15 cellular contexts compared by ENCODE assay signal in the genomic region with DNA sequence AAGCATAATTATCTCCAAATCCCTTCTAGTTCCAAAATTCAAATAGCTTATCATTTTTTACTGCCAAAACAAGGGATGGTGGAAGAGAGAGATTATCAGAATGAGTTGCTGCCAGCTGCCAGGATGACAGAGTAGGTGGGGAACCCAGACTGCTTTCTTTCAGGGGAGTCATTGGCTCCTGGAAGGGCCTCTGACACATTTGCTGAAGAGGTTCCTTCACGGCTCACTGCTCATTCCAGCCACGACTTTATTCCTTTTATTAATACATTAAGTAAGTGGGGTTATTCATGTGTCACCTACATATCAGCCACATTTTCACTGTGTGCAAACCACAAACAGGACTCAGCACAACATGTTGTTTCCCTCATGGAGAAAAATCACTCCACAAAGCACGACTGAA. TPM values are rescaled to one million over a fixed set of nuclear protein-coding genes. Genes with fewer than 3 reads are reported as not detected.
DNase-seq lines count a peak whose midpoint lies in the region; ATAC-seq and TF ChIP-seq lines count a peak whose summit lies in the region.
"Had no signal": no experiment of that assay in that cellular context is flagged by ENCODE, and none has a peak within 500 bp of the region (broad histone marks: within the 10 kb centered on the region; RNA-seq: fewer than 3 reads in every experiment).

No MANE protein-coding gene starts in this region.

- ATAC-seq in GM19452 (IDR thresholded peaks at IDR 0.05; ENCODE audit: unreplicated experiment), result peak; percentile 56
- ATAC-seq in HG03342 (IDR thresholded peaks at IDR 0.05; ENCODE audit: unreplicated experiment), result peak; percentile 76
- ATAC-seq in central memory CD8-positive, alpha-beta T cell (replicated peaks; ENCODE audit: extremely low read depth, poor library complexity, severe bottlenecking), result no peak
- ATAC-seq in Right ventricle myocardium superior (ENCODE audit: poor library complexity), result no peak
- ATAC-seq: pancreas had no signal

- peak overlapping the region; percentile 26 for H3K4me3 Mint-ChIP-seq in central memory CD8-positive, alpha-beta T cell
- H3K4me3 Mint-ChIP-seq: activated CD4-positive, alpha-beta memory T cell treated with anti-CD3 and anti-CD28 coated beads for 36 hours; activated naive CD8-positive, alpha-beta T cell treated with anti-CD3 and anti-CD28 coated beads, Interleukin-2, amount 10 ng/mL, durations not matched to agents 7 days and 5 days; T-helper 1 cell treated with Interleukin-12 subunit alpha and Interleukin-12 subunit beta and Interleukin-4 antibody, amounts not matched to agents 30 μg/mL and 1 μg/mL, for 36 hours had no signal

- no peak for TF ChIP-seq CTCF in GM12865 (IDR thresholded peaks at IDR 0.05; ENCODE audit: insufficient read depth, low read depth, low read length, missing control alignments)

- H3K27me3 Mint-ChIP-seq in central memory CD8-positive, alpha-beta T cell, result peaks cover 11% of the 10 kb centered on the region

- H3K27ac Mint-ChIP-seq in central memory CD8-positive, alpha-beta T cell (ENCODE audit: low read depth), result peak overlapping the region; percentile 41
- H3K27ac Mint-ChIP-seq: activated CD4-positive, alpha-beta memory T cell treated with anti-CD3 and anti-CD28 coated beads for 36 hours; activated naive CD8-positive, alpha-beta T cell treated with anti-CD3 and anti-CD28 coated beads, Interleukin-2, amount 10 ng/mL, durations not matched to agents 7 days and 5 days; T-helper 1 cell treated with Interleukin-12 subunit alpha and Interleukin-12 subunit beta and Interleukin-4 antibody, amounts not matched to agents 30 μg/mL and 1 μg/mL, for 36 hours had no signal

- peaks cover 21% of the 10 kb centered on the region for H3K4me1 Mint-ChIP-seq in central memory CD8-positive, alpha-beta T cell
- H3K4me1 Mint-ChIP-seq: activated naive CD8-positive, alpha-beta T cell treated with anti-CD3 and anti-CD28 coated beads, Interleukin-2, amount 10 ng/mL, durations not matched to agents 7 days and 5 days had no signal

- intact Hi-C loops in Right ventricle myocardium superior (cut with DNase I), result no loop called here

- no peaks in the 10 kb centered on the region for H3K9me3 Mint-ChIP-seq in central memory CD8-positive, alpha-beta T cell
- H3K9me3 Mint-ChIP-seq: activated CD4-positive, alpha-beta memory T cell treated with anti-CD3 and anti-CD28 coated beads for 36 hours; activated naive CD8-positive, alpha-beta T cell treated with anti-CD3 and anti-CD28 coated beads, Interleukin-2, amount 10 ng/mL, durations not matched to agents 7 days and 5 days; T-helper 1 cell treated with Interleukin-12 subunit alpha and Interleukin-12 subunit beta and Interleukin-4 antibody, amounts not matched to agents 30 μg/mL and 1 μg/mL, for 36 hours had no signal

- peak; percentile 43 for DNase-seq in GM12865 (ENCODE audit: low read depth)
- DNase-seq in central memory CD8-positive, alpha-beta T cell (ENCODE audit: low spot score in 2 of 2), result no peak
- no peak for DNase-seq in HuH-7.5 (ENCODE audit: low spot score)
- DNase-seq in NCI-H526 treated with DMSO at 0.1 percent for 48 hours (lab: John Stamatoyannopoulos, UW), result no peak
- no peak for DNase-seq in Right ventricle myocardium superior
- DNase-seq in NCI-H1417 (lab: John Stamatoyannopoulos, UW), result no peak
- DNase-seq: activated CD4-positive, alpha-beta memory T cell treated with anti-CD3 and anti-CD28 coated beads for 36 hours; activated naive CD8-positive, alpha-beta T cell treated with anti-CD3 and anti-CD28 coated beads, Interleukin-2, amount 10 ng/mL, durations not matched to agents 7 days and 5 days; Calu3; pancreas; stimulated activated CD4-positive, alpha-beta T cell treated with anti-CD3 and anti-CD28 coated beads, Interleukin-4, amount 100 ng/mL, for 24 hours had no signal

- H3K36me3 Mint-ChIP-seq in central memory CD8-positive, alpha-beta T cell (ENCODE audit: insufficient read depth), result peaks cover 3% of the 10 kb centered on the region
- H3K36me3 Mint-ChIP-seq: activated CD4-positive, alpha-beta memory T cell treated with anti-CD3 and anti-CD28 coated beads for 36 hours; activated naive CD8-positive, alpha-beta T cell treated with anti-CD3 and anti-CD28 coated beads, Interleukin-2, amount 10 ng/mL, durations not matched to agents 7 days and 5 days had no signal

- H3K4me3 ChIP-seq in GM12865 (ENCODE audit: low read depth, low read length), result no peak overlapping the region
- H3K4me3 ChIP-seq: pancreas had no signal

RNA-seq across cellular contexts. Expression of a gene that starts 12.7 kb away (rescaled TPM):
- total RNA-seq in Right ventricle myocardium superior, result not detected
- total RNA-seq: activated CD4-positive, alpha-beta memory T cell treated with anti-CD3 and anti-CD28 coated beads for 36 hours; activated naive CD8-positive, alpha-beta T cell treated with anti-CD3 and anti-CD28 coated beads, Interleukin-2, amount 10 ng/mL, durations not matched to agents 7 days and 5 days; Calu3; liver; pancreas had no signal

RNA-seq across cellular contexts. Expression of a gene that starts 23.5 kb away (rescaled TPM):
- 9.8 TPM for total RNA-seq in Right ventricle myocardium superior

RNA-seq across cellular contexts. Expression of a gene that starts 46.1 kb away (rescaled TPM):
- total RNA-seq in Right ventricle myocardium superior, result 0.81 TPM

Comparison
In these comparisons a context has a peak if more than half of its experiments do, and no peak if none do; other contexts are left out.
1. ATAC-seq: peak in GM19452 (single experiment) and HG03342 (single experiment); none in central memory CD8-positive, alpha-beta T cell (single experiment) and Right ventricle myocardium superior (single experiment).